In genomic region chr12:12017135-12017581, GRCh38 we compare ENCODE assay signal across 2 cellular contexts.
TF ChIP-seq lines count a peak whose summit lies in the region.

No MANE protein-coding gene starts in this region.

TF ChIP-seq in HepG2, 621 proteins besides CTCF, POLR2A, EP300 and RAD21:
- TF ChIP-seq SP5 (CRISPR knock-in tag; IDR thresholded peaks at IDR 0.05; ENCODE audit: borderline replicate concordance, low read depth) (no peak), ZNF75D (CRISPR knock-in tag; IDR thresholded peaks at IDR 0.05; ENCODE audit: borderline replicate concordance) (no peak)

TF ChIP-seq in SK-N-SH, 30 proteins besides CTCF, POLR2A, EP300 and RAD21:
- TF ChIP-seq FOXJ3 (CRISPR knock-in tag; IDR thresholded peaks at IDR 0.05) (peak; percentile 61), NFIC (IDR thresholded peaks at IDR 0.05; ENCODE audit: borderline replicate concordance) (peak; percentile 75), GATA2 (CRISPR knock-in tag; IDR thresholded peaks at IDR 0.05) (peak; percentile 92), PBX3 (IDR thresholded peaks at IDR 0.05) (peak; percentile 68; the same call in 1 of the 2 replicates), ELF1 (IDR thresholded peaks at IDR 0.05) (no peak), MXI1 (IDR thresholded peaks at IDR 0.05; ENCODE audit: low read depth, low read length) (peak; percentile 68; the same call in 1 of the 2 replicates), YY1 (IDR thresholded peaks at IDR 0.05; ENCODE audit: low read depth) (no peak), JUND (IDR thresholded peaks at IDR 0.05) (no peak), REST (IDR thresholded peaks at IDR 0.05; ENCODE audit: low read depth, low read length) (no peak), MAX (IDR thresholded peaks at IDR 0.05; ENCODE audit: low read depth) (no peak), RCOR1 (IDR thresholded peaks at IDR 0.05; ENCODE audit: low read length) (peak; percentile 95), POLR2AphosphoS5 (IDR thresholded peaks at IDR 0.05; ENCODE audit: low read depth, low read length) (peak; percentile 62; the same call in 1 of the 2 replicates), CHD2 (IDR thresholded peaks at IDR 0.05; ENCODE audit: low read length, partially characterized antibody) (peak; percentile 84), TEAD4 (IDR thresholded peaks at IDR 0.05; ENCODE audit: borderline replicate concordance, insufficient read depth) (peak; percentile 25; the same call in 1 of the 2 replicates), TCF12 (IDR thresholded peaks at IDR 0.05) (peak; percentile 82), ZBTB33 (IDR thresholded peaks at IDR 0.05; ENCODE audit: borderline replicate concordance, low read depth) (no peak)
